ENCODE assay signal across 8 cellular contexts in genomic region chr1:8317647-8318360, GRCh38. TPM values are rescaled to one million over a fixed set of nuclear protein-coding genes. Genes with fewer than 3 reads are reported as not detected.
DNase-seq lines count a peak whose midpoint lies in the region; ATAC-seq and TF ChIP-seq lines count a peak whose summit lies in the region.

TSS of gene SLC45A1 (plus strand) at chr1:8318114. CDS start at chr1:8324330, 6,216 bp downstream.

- no peak for ATAC-seq in GM18858 (IDR thresholded peaks at IDR 0.05; ENCODE audit: unreplicated experiment)

- no peak for TF ChIP-seq CTCF in endothelial cell (IDR thresholded peaks at IDR 0.05; ENCODE audit: unreplicated experiment)

- H3K4me3 Mint-ChIP-seq in endothelial cell (ENCODE audit: unreplicated experiment), result peak within 1 kb of the TSS; percentile 85

- H3K27me3 Mint-ChIP-seq in endothelial cell (ENCODE audit: unreplicated experiment), result peaks cover 6% of the 10 kb centered on the region

- peaks cover 21% of the 10 kb centered on the region for H3K4me1 Mint-ChIP-seq in endothelial cell (ENCODE audit: unreplicated experiment)

- DNase-seq in NCI-H2029 (lab: John Stamatoyannopoulos, UW), result peak; percentile 25
- no peak for DNase-seq in NCI-H2029 treated with DMSO at 0.1 percent for 48 hours (lab: John Stamatoyannopoulos, UW)
- DNase-seq in NCI-H446 (lab: John Stamatoyannopoulos, UW), result peak; percentile 46 to 85
- DNase-seq in activated CD8-positive, alpha-beta memory T cell treated with anti-CD3 and anti-CD28 coated beads, Interleukin-2, amount 50 U/mL, for 48 hours, result peak; percentile 92
- peak; percentile 56 for DNase-seq in endothelial cell (ENCODE audit: low spot score)
- DNase-seq in middle frontal gyrus (ENCODE audit: extremely low spot score, low spot score), result peak; percentile 64
- DNase-seq in stimulated activated CD8-positive, alpha-beta memory T cell treated with anti-CD3 and anti-CD28 coated beads, Interleukin-15, amount 100 ng/mL, for 1 hour (ENCODE audit: low read depth), result peak; percentile 54

- no peak within 1 kb of the TSS for H3K27ac Mint-ChIP-seq in endothelial cell (ENCODE audit: unreplicated experiment)

- no peaks in the 10 kb centered on the region for H3K9me3 Mint-ChIP-seq in endothelial cell (ENCODE audit: unreplicated experiment)

- no peaks in the 10 kb centered on the region for H3K36me3 Mint-ChIP-seq in endothelial cell (ENCODE audit: low read depth, unreplicated experiment)

RNA-seq across cellular contexts. Expression of gene SLC45A1, which starts in this region (rescaled TPM):
- 0.62 TPM for total RNA-seq in endothelial cell (ENCODE audit: unreplicated experiment)

Comparison
In these comparisons a context has a peak if more than half of its experiments do, and no peak if none do; other contexts are left out.
1. Peak in DNase-seq in endothelial cell; RNA of the gene not detected or under 1 TPM.